In the genomic region with DNA sequence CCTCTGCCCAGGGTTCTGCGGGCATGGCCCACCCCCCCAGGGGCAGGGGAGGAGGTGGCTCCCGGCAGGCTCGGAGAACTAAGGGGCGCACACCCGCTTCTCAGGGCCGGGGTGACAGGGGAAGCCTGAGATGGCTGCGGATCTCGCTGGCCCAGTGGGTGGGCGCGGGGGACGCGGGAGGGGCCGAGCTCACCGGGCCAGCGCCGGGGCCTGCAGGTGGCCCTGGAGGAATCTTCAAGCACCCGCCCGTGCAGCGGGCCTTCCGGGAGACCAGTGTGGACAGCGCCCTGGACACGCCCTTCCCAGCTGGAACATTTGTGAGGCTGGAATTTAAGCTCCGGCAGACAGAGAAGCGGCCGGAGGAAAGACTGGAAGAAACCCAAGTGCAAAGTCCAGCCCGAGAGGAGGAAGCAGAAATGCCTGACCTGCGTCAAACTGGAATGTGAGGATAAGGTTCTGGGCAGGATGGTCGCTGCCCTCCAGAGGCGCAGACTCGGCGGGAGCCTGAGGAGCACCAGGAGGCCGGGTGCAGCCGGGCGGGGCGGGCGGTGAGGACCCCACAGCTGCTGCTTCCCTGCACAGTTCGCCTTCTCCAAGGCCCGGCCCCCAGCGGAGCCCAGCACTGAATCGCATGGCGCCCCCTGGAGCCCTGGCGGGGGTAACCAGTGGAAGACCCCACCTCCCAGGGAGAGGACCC, we compare ENCODE assay signal across 9 cellular contexts. TPM values are rescaled to one million over a fixed set of nuclear protein-coding genes. Genes with fewer than 3 reads are reported as not detected.
DNase-seq lines count a peak whose midpoint lies in the region; ATAC-seq, FAIRE-seq and TF ChIP-seq lines count a peak whose summit lies in the region.
"Not testable (repeated sequence)": the region's sequence is repeated elsewhere in the genome, so short reads cannot be mapped to it uniquely, and the experiment has no call there.
"Had no signal": no experiment of that assay in that cellular context is flagged by ENCODE, and none has a peak within 500 bp of the region (broad histone marks: within the 10 kb centered on the region; RNA-seq: fewer than 3 reads in every experiment).

No MANE protein-coding gene starts in this region.

- not testable (repeated sequence) for H3K79me2 ChIP-seq in mesendoderm (ENCODE audit: control insufficient read depth, insufficient read depth, low read length)

- H4K8ac ChIP-seq in mesendoderm (ENCODE audit: low read depth, low read length) = not testable (repeated sequence)

- H3K9me3 Mint-ChIP-seq in activated B cell treated with CpG ODN at 0.5 μM for 24 hours = not testable (repeated sequence)

- H4K5ac ChIP-seq in mesendoderm (ENCODE audit: low read length) = not testable (repeated sequence)

- not testable (repeated sequence) for H2BK15ac ChIP-seq in mesendoderm (replicated peaks; ENCODE audit: low read depth)

- peak overlapping the region; percentile 44 for H3K4me3 Mint-ChIP-seq in activated B cell treated with CpG ODN at 0.5 μM for 24 hours

- H2BK120ac ChIP-seq in mesendoderm (ENCODE audit: low read depth, low read length) = not testable (repeated sequence)

- in situ Hi-C loops in Caki2 (cut with HindIII; ENCODE audit: low pct_unique_long_range_greater_than_20kb, low sequenced_read_pairs); KBM-7 (cut with MboI; ENCODE audit: low pct_unique_long_range_greater_than_20kb, low sequenced_read_pairs): not testable (repeated sequence)

- H3K79me1 ChIP-seq in mesendoderm (ENCODE audit: low read length) = not testable (repeated sequence)

- not testable (repeated sequence) for TF ChIP-seq CTCF in activated B cell treated with CpG ODN at 0.5 μM for 24 hours (IDR thresholded peaks at IDR 0.05); bronchial epithelial cell (IDR thresholded peaks at IDR 0.05; ENCODE audit: insufficient read depth, low read length, severe bottlenecking); left ventricle myocardium inferior (IDR thresholded peaks at IDR 0.05; ENCODE audit: borderline replicate concordance); upper lobe of right lung (IDR thresholded peaks at IDR 0.05)

- not testable (repeated sequence) for FAIRE-seq in bronchial epithelial cell (lab: Jason Lieb, UNC)

- H3K4me1 Mint-ChIP-seq in activated B cell treated with CpG ODN at 0.5 μM for 24 hours = not testable (repeated sequence)

- H3K4me3 ChIP-seq in bronchial epithelial cell (ENCODE audit: low read depth, low read length) (peak overlapping the region; percentile 32), left ventricle myocardium inferior (peak overlapping the region; percentile 50), mesendoderm (ENCODE audit: low read length) (peak overlapping the region; percentile 58), upper lobe of right lung (peak overlapping the region; percentile 14)

- not testable (repeated sequence) for H3K36me3 Mint-ChIP-seq in activated B cell treated with CpG ODN at 0.5 μM for 24 hours (ENCODE audit: low read depth)

- H3K4ac ChIP-seq in mesendoderm (ENCODE audit: low read depth, low read length) = not testable (repeated sequence)

- H2BK5ac ChIP-seq in mesendoderm (ENCODE audit: low read length) = not testable (repeated sequence)

- H3K27me3 ChIP-seq in bronchial epithelial cell (ENCODE audit: control insufficient read depth, insufficient read depth, low read length); mesendoderm (ENCODE audit: insufficient read depth, low read length, poor library complexity): not testable (repeated sequence)
- H3K27me3 ChIP-seq in left ventricle myocardium inferior (ENCODE audit: low read depth) (peaks cover 97% of the 10 kb centered on the region), upper lobe of right lung (peaks cover 45% of the 10 kb centered on the region)

- peaks cover 17% of the 10 kb centered on the region for H3K4me1 ChIP-seq in left ventricle myocardium inferior
- not testable (repeated sequence) for H3K4me1 ChIP-seq in mesendoderm (ENCODE audit: control insufficient read depth, low read depth, low read length); upper lobe of right lung

- H3K56ac ChIP-seq in mesendoderm (ENCODE audit: low read length) = peak overlapping the region; percentile 81

- H2AK5ac ChIP-seq in mesendoderm (ENCODE audit: low read length) = not testable (repeated sequence)

- H3K27ac Mint-ChIP-seq in activated B cell treated with CpG ODN at 0.5 μM for 24 hours = not testable (repeated sequence)

- not testable (repeated sequence) for H3K27ac ChIP-seq in left ventricle myocardium inferior (replicated peaks); mesendoderm (ENCODE audit: low read depth, low read length); upper lobe of right lung

- peak overlapping the region; percentile 64 for H3K9ac ChIP-seq in mesendoderm (ENCODE audit: low read length)

- DNase-seq in Caki2 (ENCODE audit: low read depth) (peak; percentile 67), KBM-7 (peak; percentile 32), mesendoderm (peak; percentile 46), renal cortical epithelial cell (ENCODE audit: low read depth) (peak; percentile 45)
- not testable (repeated sequence) for DNase-seq in activated B cell treated with CpG ODN at 0.5 μM for 24 hours; bronchial epithelial cell (ENCODE audit: low read depth); left ventricle myocardium inferior; upper lobe of right lung

- H3K36me3 ChIP-seq in bronchial epithelial cell (ENCODE audit: control insufficient read depth, insufficient read depth, low read length); left ventricle myocardium inferior; mesendoderm (ENCODE audit: control insufficient read depth, insufficient read depth, low read length); upper lobe of right lung: not testable (repeated sequence)

- not testable (repeated sequence) for H3K9me3 ChIP-seq in left ventricle myocardium inferior (replicated peaks); upper lobe of right lung

- CTCF ChIA-PET in activated B cell treated with CpG ODN at 0.5 μM for 24 hours (lab: Charles Lee) = not testable (repeated sequence)

- H3K4me2 ChIP-seq in mesendoderm (ENCODE audit: low read length) = peak overlapping the region; percentile 38

- H3K23ac ChIP-seq in mesendoderm (ENCODE audit: low read length) = not testable (repeated sequence)

- intact Hi-C loops in activated B cell treated with CpG ODN at 0.5 μM for 24 hours (cut with micrococcal nuclease); left ventricle myocardium inferior (cut with micrococcal nuclease); upper lobe of right lung (cut with DNase I): not testable (repeated sequence)

- POLR2A ChIA-PET in activated B cell treated with CpG ODN at 0.5 μM for 24 hours (lab: Charles Lee) = not testable (repeated sequence)

- peaks cover 20% of the 10 kb centered on the region for H3K27me3 Mint-ChIP-seq in activated B cell treated with CpG ODN at 0.5 μM for 24 hours

- no CpG with 5 or more reads among the region's 42 CpGs for WGBS in mesendoderm (ENCODE audit: extremely low coverage, insufficient coverage, low lambda C conversion rate)

- ATAC-seq in activated B cell treated with CpG ODN at 0.5 μM for 24 hours (ENCODE audit: low read depth); upper lobe of right lung: not testable (repeated sequence)

- H3K18ac ChIP-seq in mesendoderm (ENCODE audit: low read length) = not testable (repeated sequence)

RNA-seq across cellular contexts. Expression of a gene that starts 5.6 kb away (rescaled TPM):
- not detected in 2 replicates for total RNA-seq in Caki2 (2014; rRNA removed; shearing (Covaris generic); ENCODE audit: low replicate concordance)
- total RNA-seq in activated B cell treated with CpG ODN at 0.5 μM for 24 hours = not detected in 2 replicates
- total RNA-seq in bronchial epithelial cell = not detected in 2 replicates
- not detected for total RNA-seq in left ventricle myocardium inferior
- polyA plus RNA-seq in mesendoderm (2013, experiment 1 of 2) = 0.04 TPM
- polyA plus RNA-seq in mesendoderm (2013, experiment 2 of 2) = 0.06 TPM
- not detected in 2 replicates for total RNA-seq in renal cortical epithelial cell
- total RNA-seq in upper lobe of right lung = not detected
- total RNA-seq: lung had no signal
- polyA plus RNA-seq: lung had no signal
